Comparison of ENCODE assay signal across 12 cellular contexts in genomic region chr6:88843040-88843439, GRCh38.
DNase-seq lines count a peak whose midpoint lies in the region; ATAC-seq and TF ChIP-seq lines count a peak whose summit lies in the region.
"Had no signal": no experiment of that assay in that cellular context is flagged by ENCODE, and none has a peak within 500 bp of the region (broad histone marks: within the 10 kb centered on the region; RNA-seq: fewer than 3 reads in every experiment).

No MANE protein-coding gene starts in this region.

- no peak overlapping the region for H3K4me3 ChIP-seq in astrocyte of the spinal cord (ENCODE audit: low read depth, low read length)
- no peak overlapping the region for H3K4me3 ChIP-seq in left ventricle myocardium inferior
- no peak overlapping the region for H3K4me3 ChIP-seq in uterus
- H3K4me3 ChIP-seq: skin epidermis had no signal

- H3K4me1 ChIP-seq in left ventricle myocardium inferior (peaks cover 12% of the 10 kb centered on the region), uterus (no peaks in the 10 kb centered on the region)

- in situ Hi-C loops in astrocyte of the spinal cord (cut with HindIII; ENCODE audit: low sequenced_read_pairs) = no loop called here

- TF ChIP-seq CTCF in astrocyte of the spinal cord (IDR thresholded peaks at IDR 0.05; ENCODE audit: low read depth, low read length) = no peak
- TF ChIP-seq CTCF in left ventricle myocardium inferior (IDR thresholded peaks at IDR 0.05; ENCODE audit: borderline replicate concordance) = no peak
- no peak for TF ChIP-seq CTCF in uterus (IDR thresholded peaks at IDR 0.05)

- H3K27me3 ChIP-seq in left ventricle myocardium inferior (ENCODE audit: low read depth) = no peaks in the 10 kb centered on the region
- H3K27me3 ChIP-seq in uterus = no peaks in the 10 kb centered on the region

- H3K36me3 ChIP-seq in left ventricle myocardium inferior (peaks cover 4% of the 10 kb centered on the region), uterus (no peaks in the 10 kb centered on the region)

- intact Hi-C loops in left ventricle myocardium inferior (cut with micrococcal nuclease) = no loop called here
- intact Hi-C loops in uterus (cut with DNase I; ENCODE audit: low total_unique reads) = no loop called here

- H3K27ac ChIP-seq in left ventricle myocardium inferior (replicated peaks) = peak overlapping the region; percentile 59
- H3K27ac ChIP-seq in uterus = peak overlapping the region; percentile 34 to 46

- peak; percentile 12 for DNase-seq in H4 (ENCODE audit: low spot score)
- peak; percentile 66 for DNase-seq in astrocyte of the spinal cord (ENCODE audit: low read depth, low spot score)
- DNase-seq in left ventricle myocardium inferior = no peak
- DNase-seq in uterus = no peak
- DNase-seq in activated gamma-delta T cell (lab: John Stamatoyannopoulos, UW) = no peak
- DNase-seq in RPMI8226 = no peak
- DNase-seq: activated T-cell treated with anti-CD3 and anti-CD28 coated beads, Interleukin-2, amount 50 U/mL, for 4 hours; effector memory CD4-positive, alpha-beta T cell; NCI-H1105; T-helper 1 cell had no signal

- no peak for ATAC-seq in GM18520 (IDR thresholded peaks at IDR 0.05; ENCODE audit: unreplicated experiment)
- ATAC-seq: activated T-cell treated with anti-CD3 and anti-CD28 coated beads, Interleukin-2, amount 50 U/mL, for 4 hours had no signal

- TF ChIP-seq POLR2A in uterus (IDR thresholded peaks at IDR 0.05) = no peak

- H3K9me3 ChIP-seq in left ventricle myocardium inferior (replicated peaks) (no peaks in the 10 kb centered on the region), uterus (no peaks in the 10 kb centered on the region)

Comparison
In these comparisons a context has a peak if more than half of its experiments do, and no peak if none do; other contexts are left out.
1. DNase-seq: peak in H4 (single experiment) and astrocyte of the spinal cord (single experiment); none in left ventricle myocardium inferior (single experiment), uterus (0 of 2), activated gamma-delta T cell (single experiment) and RPMI8226 (single experiment).